In genomic region chrX:98448524-98448923, GRCh38 we compare ENCODE assay signal across 18 cellular contexts.
"Had no signal": no experiment of that assay in that cellular context is flagged by ENCODE, and none has a peak within 500 bp of the region (broad histone marks: within the 10 kb centered on the region; RNA-seq: fewer than 3 reads in every experiment).

No MANE protein-coding gene starts in this region.

- H3K27ac ChIP-seq: colonic mucosa, foreskin keratinocyte, neutrophil, stomach, thoracic aorta, transverse colon had no signal

- H3K27me3 ChIP-seq: colonic mucosa, foreskin keratinocyte, neutrophil, stomach, transverse colon had no signal

- H3K4me1 Mint-ChIP-seq: naive thymus-derived CD4-positive, alpha-beta T cell; nephron progenitor cell had no signal

- H3K9me3 ChIP-seq: colonic mucosa, neutrophil, thoracic aorta, transverse colon had no signal

- H3K36me3 ChIP-seq: colonic mucosa, neutrophil, stomach, thoracic aorta, transverse colon had no signal

- DNase-seq: colonic mucosa; dermis blood vessel endothelial cell; erythroblast; foreskin keratinocyte; kidney glomerular epithelial cell; naive thymus-derived CD4-positive, alpha-beta T cell; nephron progenitor cell; posterior cingulate gyrus; small intestine; stimulated activated CD4-positive, alpha-beta T cell treated with anti-CD3 and anti-CD28 coated beads, Interleukin-12 subunit alpha, Interleukin-12 subunit beta, amount 100 ng/mL, for 4 hours; stimulated activated naive CD4-positive, alpha-beta T cell; stomach; substantia nigra; transverse colon had no signal

- FAIRE-seq: endothelial cell of umbilical vein, islet of Langerhans, small intestine had no signal

- ATAC-seq: foreskin keratinocyte; naive thymus-derived CD4-positive, alpha-beta T cell had no signal

- H3K27me3 Mint-ChIP-seq: naive thymus-derived CD4-positive, alpha-beta T cell had no signal

- H3K27ac Mint-ChIP-seq: naive thymus-derived CD4-positive, alpha-beta T cell; nephron progenitor cell had no signal

- H3K4me3 ChIP-seq: colonic mucosa, stomach, thoracic aorta, transverse colon had no signal

- H3K36me3 Mint-ChIP-seq: naive thymus-derived CD4-positive, alpha-beta T cell had no signal

- H3K4me3 Mint-ChIP-seq: naive thymus-derived CD4-positive, alpha-beta T cell; nephron progenitor cell had no signal

- H3K4me1 ChIP-seq: colonic mucosa, foreskin keratinocyte, stomach, transverse colon had no signal
